In genomic region chr1:243505986-243506689, GRCh38 we compare ENCODE assay signal across 9 cellular contexts.
A peak's percentile ranks its signal among the peaks of the same experiment; 100 is the strongest.
DNase-seq lines count a peak whose midpoint lies in the region; ATAC-seq and TF ChIP-seq lines count a peak whose summit lies in the region.
"Had no signal": no experiment of that assay in that cellular context is flagged by ENCODE, and none has a peak within 500 bp of the region (broad histone marks: within the 10 kb centered on the region; RNA-seq: fewer than 3 reads in every experiment).

No MANE protein-coding gene starts in this region.

- no peak overlapping the region for H4K91ac ChIP-seq in trophoblast cell (ENCODE audit: low read depth, low read length)

- ATAC-seq in GM19043 (IDR thresholded peaks at IDR 0.05; ENCODE audit: low read depth, unreplicated experiment), result peak; percentile 60
- peak; percentile 82 for ATAC-seq in HG02798 (IDR thresholded peaks at IDR 0.05; ENCODE audit: poor library complexity, unreplicated experiment)
- no peak for ATAC-seq in WTC11
- no peak for ATAC-seq in GM21360 (IDR thresholded peaks at IDR 0.05; ENCODE audit: unreplicated experiment)

- no peaks in the 10 kb centered on the region for H3K4me1 ChIP-seq in trophoblast cell (ENCODE audit: control insufficient read depth in 1 of 2, insufficient read depth in 2 of 2, low read length in 2 of 2)

- POLR2A ChIA-PET in WTC11 (lab: Charles Lee), result no interaction called here

- H3K27ac Mint-ChIP-seq in WTC11, result peak overlapping the region; percentile 10; the same call in 1 of the 2 replicates

- H2BK12ac ChIP-seq in trophoblast cell (ENCODE audit: low read length), result no peak overlapping the region

- H4K12ac ChIP-seq in trophoblast cell (ENCODE audit: low read depth, low read length), result no peak overlapping the region

- H3K14ac ChIP-seq in trophoblast cell (ENCODE audit: low read length), result no peak overlapping the region

- no peak overlapping the region for H3K18ac ChIP-seq in trophoblast cell (ENCODE audit: low read length)

- H4K8ac ChIP-seq in trophoblast cell (ENCODE audit: low read depth, low read length), result no peak overlapping the region

- H3K9me3 Mint-ChIP-seq in WTC11, result no peaks in the 10 kb centered on the region

- H3K27me3 Mint-ChIP-seq in WTC11 (ENCODE audit: low read depth), result no peaks in the 10 kb centered on the region

- DNase-seq in WTC11 (ENCODE audit: low spot score) (no peak), trophoblast cell (no peak), iPS-NIHi7 (ENCODE audit: extremely low spot score) (no peak), NCI-H1436 treated with DMSO at 0.1 percent for 48 hours (lab: John Stamatoyannopoulos, UW) (no peak)
- DNase-seq in stimulated activated naive CD4-positive, alpha-beta T cell treated with Interleukin-2 at 50 U/mL for 16 hours (lab: John Stamatoyannopoulos, UW), result no peak
- DNase-seq: NCI-H774 had no signal

- no peaks in the 10 kb centered on the region for H3K79me1 ChIP-seq in trophoblast cell (ENCODE audit: low read length)

- no peak overlapping the region for H3K23ac ChIP-seq in trophoblast cell (ENCODE audit: low read length)

- H3K4me1 Mint-ChIP-seq in WTC11, result peaks cover 44% of the 10 kb centered on the region

- no CpG with 5 or more reads among the region's 10 CpGs for WGBS in trophoblast cell (ENCODE audit: extremely low coverage, insufficient coverage, insufficient read length)

- no peaks in the 10 kb centered on the region for H3K79me2 ChIP-seq in trophoblast cell (ENCODE audit: control insufficient read depth, insufficient read depth, low read length, poor library complexity)

- no peaks in the 10 kb centered on the region for H3K27me3 ChIP-seq in trophoblast cell (ENCODE audit: insufficient read depth, low read length)

- H3K36me3 ChIP-seq in trophoblast cell (ENCODE audit: control insufficient read depth in 1 of 2, insufficient read depth in 2 of 2, low read length in 2 of 2), result peaks cover 0 to 5% of the 10 kb centered on the region in 2 experiments

- H3K27ac ChIP-seq in trophoblast cell (ENCODE audit: low read depth, low read length), result no peak overlapping the region

- H3K36me3 Mint-ChIP-seq in WTC11, result peaks cover 12% of the 10 kb centered on the region

- peak overlapping the region; percentile 20 for H3K4me3 ChIP-seq in trophoblast cell (ENCODE audit: low read depth, low read length)

- no peak overlapping the region for H2AK5ac ChIP-seq in trophoblast cell (ENCODE audit: low read length)

- H3K9ac ChIP-seq in trophoblast cell (ENCODE audit: low read length), result no peak overlapping the region

- H2BK120ac ChIP-seq in trophoblast cell (ENCODE audit: insufficient read depth, low read length, poor library complexity), result no peak overlapping the region

- no peak for TF ChIP-seq CTCF in WTC11 (IDR thresholded peaks at IDR 0.05)

- no peak overlapping the region for H2BK5ac ChIP-seq in trophoblast cell (ENCODE audit: low read depth, low read length, poor library complexity)

- no peak overlapping the region for H2AFZ ChIP-seq in trophoblast cell (ENCODE audit: insufficient read depth, low read length, poor library complexity)

- no peak overlapping the region for H3K4me3 Mint-ChIP-seq in WTC11

- CTCF ChIA-PET in WTC11 (lab: Charles Lee), result interaction anchor here (0.6 to 1.7 kb wide), 2 partner anchors 31 to 157 kb away, joined by 3 read pairs; no protein-coding TSS in a partner anchor

- H3K9me3 ChIP-seq in trophoblast cell (ENCODE audit: insufficient read depth, low read depth, low read length), result no peaks in the 10 kb centered on the region

- H3K4ac ChIP-seq in trophoblast cell (ENCODE audit: low read depth, low read length), result no peak overlapping the region

- no peak overlapping the region for H3K4me2 ChIP-seq in trophoblast cell (ENCODE audit: low read length)

TF ChIP-seq in WTC11, 78 proteins besides CTCF, POLR2A, EP300 and RAD21:
- TF ChIP-seq GABPB1 (CRISPR knock-in tag; IDR thresholded peaks at IDR 0.05) (peak; percentile 81), MXD4 (CRISPR knock-in tag; IDR thresholded peaks at IDR 0.05; ENCODE audit: borderline replicate concordance) (no peak)

Comparison
In these comparisons a context has a peak if more than half of its experiments do, and no peak if none do; other contexts are left out.
1. ATAC-seq: peak in GM19043 (single experiment) and HG02798 (single experiment); none in WTC11 (single experiment) and GM21360 (single experiment).